ENCODE assay signal across 9 cellular contexts in the genomic region with DNA sequence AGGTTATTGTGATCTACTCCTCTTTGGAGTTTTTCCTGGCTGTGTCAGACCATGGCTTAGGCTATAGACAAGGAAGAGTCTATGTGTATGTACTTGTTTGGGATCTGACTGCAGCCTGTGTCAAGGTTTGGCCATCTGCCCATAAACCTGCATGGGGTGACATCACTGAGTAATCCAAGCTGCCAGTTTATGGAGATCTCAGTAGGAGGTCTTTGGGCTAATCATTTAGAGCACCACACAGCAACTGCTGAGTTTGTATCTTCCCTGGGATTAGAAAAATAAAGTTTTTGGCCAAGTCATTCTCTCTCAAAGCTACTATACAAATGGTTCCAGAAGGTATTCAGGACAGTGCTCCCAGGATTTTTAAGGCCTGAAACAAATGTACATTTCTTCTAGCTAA.
DNase-seq lines count a peak whose midpoint lies in the region; ATAC-seq and TF ChIP-seq lines count a peak whose summit lies in the region.
"Had no signal": no experiment of that assay in that cellular context is flagged by ENCODE, and none has a peak within 500 bp of the region (broad histone marks: within the 10 kb centered on the region; RNA-seq: fewer than 3 reads in every experiment).

No MANE protein-coding gene starts in this region.

- no peaks in the 10 kb centered on the region for H3K27me3 ChIP-seq in SJCRH30
- H3K27me3 ChIP-seq in suprapubic skin: no peaks in the 10 kb centered on the region
- no peaks in the 10 kb centered on the region for H3K27me3 ChIP-seq in left lung

- TF ChIP-seq POLR2A in suprapubic skin (IDR thresholded peaks at IDR 0.05): no peak

- H3K27me3 Mint-ChIP-seq in glutamatergic neuron (ENCODE audit: unreplicated experiment): peaks cover 1% of the 10 kb centered on the region

- DNase-seq in AG20443 (ENCODE audit: low spot score) (peak; percentile 34), M059J (ENCODE audit: low read depth) (peak; percentile 96), SJCRH30 (peak; percentile 94 to 98), glutamatergic neuron (peak; percentile 56), cerebellar nuclear complex (lab: John Stamatoyannopoulos, UW) (no peak), suprapubic skin (ENCODE audit: low spot score in 2 of 2) (no peak), left lung (no peak)
- no peak for DNase-seq in effector CD8-positive, alpha-beta T cell (lab: John Stamatoyannopoulos, UW)

- H3K4me1 ChIP-seq in SJCRH30 (peaks cover 41% of the 10 kb centered on the region), suprapubic skin (peaks cover 19% of the 10 kb centered on the region), left lung (no peaks in the 10 kb centered on the region)

- intact Hi-C loops in left lung (cut with DNase I): no loop called here

- no peaks in the 10 kb centered on the region for H3K36me3 ChIP-seq in SJCRH30
- H3K36me3 ChIP-seq in suprapubic skin: no peaks in the 10 kb centered on the region
- no peaks in the 10 kb centered on the region for H3K36me3 ChIP-seq in left lung

- ATAC-seq in left lung: no peak
- ATAC-seq: right cardiac atrium had no signal

- H3K9me3 Mint-ChIP-seq in glutamatergic neuron (ENCODE audit: unreplicated experiment): peaks cover 6% of the 10 kb centered on the region

- H3K36me3 Mint-ChIP-seq in glutamatergic neuron (ENCODE audit: unreplicated experiment): no peaks in the 10 kb centered on the region

- H3K4me3 Mint-ChIP-seq in glutamatergic neuron (ENCODE audit: unreplicated experiment): no peak overlapping the region

- H3K27ac ChIP-seq in SJCRH30 (peak overlapping the region; percentile 88), suprapubic skin (no peak overlapping the region), left lung (no peak overlapping the region)

- TF ChIP-seq EP300 in suprapubic skin (IDR thresholded peaks at IDR 0.05): no peak

- peaks cover 17% of the 10 kb centered on the region for H3K4me1 Mint-ChIP-seq in glutamatergic neuron (ENCODE audit: low read depth, unreplicated experiment)

- no peak for TF ChIP-seq CTCF in glutamatergic neuron (IDR thresholded peaks at IDR 0.05; ENCODE audit: partially characterized antibody, unreplicated experiment)
- no peak for TF ChIP-seq CTCF in suprapubic skin (IDR thresholded peaks at IDR 0.05)
- no peak for TF ChIP-seq CTCF in left lung (IDR thresholded peaks at IDR 0.05)

- peak overlapping the region; percentile 86 for H3K27ac Mint-ChIP-seq in glutamatergic neuron (ENCODE audit: unreplicated experiment)

- no peaks in the 10 kb centered on the region for H3K9me3 ChIP-seq in SJCRH30 (replicated peaks)
- H3K9me3 ChIP-seq in suprapubic skin: no peaks in the 10 kb centered on the region
- H3K9me3 ChIP-seq in left lung: peaks cover 0 to 4% of the 10 kb centered on the region in 2 donors

- H3K4me3 ChIP-seq in SJCRH30 (no peak overlapping the region), suprapubic skin (no peak overlapping the region), left lung (no peak overlapping the region)

Comparison
In these comparisons a context has a peak if more than half of its experiments do, and no peak if none do; other contexts are left out.
1. DNase-seq: peak in AG20443 (single experiment), M059J (single experiment), SJCRH30 (2 of 2) and glutamatergic neuron (single experiment); none in cerebellar nuclear complex (0 of 2), suprapubic skin (0 of 2), left lung (0 of 2) and effector CD8-positive, alpha-beta T cell (single experiment).